29 cellular contexts compared by ENCODE assay signal in genomic region chr14:88842414-88842813, GRCh38.
"Had no signal": no experiment of that assay in that cellular context is flagged by ENCODE, and none has a peak within 500 bp of the region (broad histone marks: within the 10 kb centered on the region; RNA-seq: fewer than 3 reads in every experiment).

No MANE protein-coding gene starts in this region.

- H3K9me3 ChIP-seq: ascending aorta, SJCRH30 had no signal

- H3K27ac ChIP-seq: ascending aorta, KMS-11, SJCRH30 had no signal

- H3K27me3 ChIP-seq: ascending aorta, SJCRH30 had no signal

- ATAC-seq: activated naive CD4-positive, alpha-beta T cell treated with anti-CD3 and anti-CD28 coated beads, Interleukin-2, amount 50 U/mL, for 72 hours; activated naive CD8-positive, alpha-beta T cell treated with anti-CD3 and anti-CD28 coated beads, Interleukin-2, amount 50 U/mL, for 24 hours; activated T-cell treated with anti-CD3 and anti-CD28 coated beads, Interleukin-2, amount 50 U/mL, for 4 hours; Panc1; T-helper 17 cell had no signal

- H3K4me2 ChIP-seq: KMS-11 had no signal

- H3K4me3 ChIP-seq: ascending aorta, SJCRH30 had no signal

- FAIRE-seq: TTC549 had no signal

- DNase-seq: activated CD4-positive, alpha-beta memory T cell treated with anti-CD3 and anti-CD28 coated beads for 36 hours; activated CD4-positive, alpha-beta T cell treated with anti-CD3 and anti-CD28 coated beads, Interleukin-2, amount 10 ng/mL, durations not matched to agents 7 days and 5 days; activated CD4-positive, CD25-positive, alpha-beta regulatory T cell; activated CD8-positive, alpha-beta memory T cell treated with anti-CD3 and anti-CD28 coated beads for 24 hours; activated effector memory CD4-positive, alpha-beta T cell treated with anti-CD3 and anti-CD28 coated beads, Interleukin-2, amount 50 U/mL, for 16 hours; activated naive CD4-positive, alpha-beta T cell treated with Interleukin-2 at 50 U/mL for 16 hours; activated naive CD8-positive, alpha-beta T cell treated with anti-CD3 and anti-CD28 coated beads, Interleukin-2, amount 50 U/mL, for 24 hours; activated T-cell treated with anti-CD3 and anti-CD28 coated beads, Interleukin-2, amount 50 U/mL, for 4 hours; amniotic stem cell; cerebellar nuclear complex; MV-4-11; NCI-H1092 treated with DMSO at 0.1 percent for 48 hours; NCI-H1417 treated with DMSO at 0.1 percent for 48 hours; NCI-H1694; NCI-H2029 treated with DMSO at 0.1 percent for 48 hours; NCI-H510A treated with DMSO at 0.1 percent for 48 hours; NCI-H69; NK-92 treated with Interleukin-12 subunit alpha and Interleukin-12 subunit beta, amount 100 ng/mL, for 24 hours; OCI-M1; Right ventricle myocardium superior; RPMI8226; SJCRH30; T-helper 17 cell; T-helper 9 cell had no signal

- H3K36me3 ChIP-seq: SJCRH30 had no signal

- H3K4me1 ChIP-seq: ascending aorta had no signal

- H3K9ac ChIP-seq: KMS-11 had no signal
